8 cellular contexts compared by ENCODE assay signal in genomic region chr4:94621491-94622080, GRCh38.
A peak's percentile ranks its signal among the peaks of the same experiment; 100 is the strongest.
DNase-seq lines count a peak whose midpoint lies in the region; ATAC-seq, FAIRE-seq and TF ChIP-seq lines count a peak whose summit lies in the region.

No MANE protein-coding gene starts in this region.

- H3K27ac ChIP-seq in heart left ventricle: no peak overlapping the region
- H3K27ac ChIP-seq in right cardiac atrium (ENCODE audit: low read length): no peak overlapping the region
- no peak overlapping the region for H3K27ac ChIP-seq in body of pancreas
- H3K27ac ChIP-seq in HepG2 (ENCODE audit: extremely low read length, insufficient read depth, low read length): no peak overlapping the region

- ATAC-seq in heart left ventricle (peak in 1 of 4 donors; percentile 25), right cardiac atrium (no peak), GM21737 (IDR thresholded peaks at IDR 0.05; ENCODE audit: unreplicated experiment) (peak; percentile 69), body of pancreas (peak; percentile 59), HepG2 (peak; percentile 63), GM21381 (IDR thresholded peaks at IDR 0.05; ENCODE audit: unreplicated experiment) (no peak)

- H3K79me2 ChIP-seq in HepG2 (ENCODE audit: insufficient read depth, low read length): no peaks in the 10 kb centered on the region

- no TSS peak for BruUV-seq in HepG2 (replicated peaks; lab: Mats Ljungman, UMichigan)

- POLR2A ChIA-PET in HepG2 (lab: Yijun Ruan, JAX): no interaction called here

- CTCF ChIA-PET in HepG2 (lab: Yijun Ruan, JAX; ENCODE audit: low intra/inter-chr PET ratio, low total read pairs): interaction anchor here (0.9 to 1.4 kb wide), 2 partner anchors 474 to 503 kb away, joined by 5 to 9 read pairs; no protein-coding TSS in a partner anchor

- peaks cover 0 to 14% (median 4%) of the 10 kb centered on the region in 12 donors for H3K4me1 ChIP-seq in heart left ventricle
- H3K4me1 ChIP-seq in right cardiac atrium (ENCODE audit: control insufficient read depth, insufficient read depth, low read length): no peaks in the 10 kb centered on the region
- H3K4me1 ChIP-seq in body of pancreas: no peaks in the 10 kb centered on the region
- H3K4me1 ChIP-seq in HepG2 (ENCODE audit: insufficient read depth, low read length): no peaks in the 10 kb centered on the region

- H3K4me2 ChIP-seq in HepG2 (ENCODE audit: low read depth, low read length): no peak overlapping the region

- H3K9me3 ChIP-seq in heart left ventricle (no peaks in the 10 kb centered on the region), right cardiac atrium (ENCODE audit: control insufficient read depth, low read length) (no peaks in the 10 kb centered on the region), body of pancreas (no peaks in the 10 kb centered on the region), HepG2 (ENCODE audit: low read length) (no peaks in the 10 kb centered on the region)

- DNase-seq in heart left ventricle (no peak), right cardiac atrium (no peak), NAMALWA (ENCODE audit: low spot score) (peak; percentile 66), body of pancreas (peak in 3 of 4 donors; percentile 12 to 19 (median 15)), HepG2 (ENCODE audit: low spot score) (peak; percentile 28), NCI-H128 (lab: John Stamatoyannopoulos, UW; ENCODE audit: unreplicated experiment) (no peak)

- in situ Hi-C loops in HepG2 (cut with HindIII; ENCODE audit: extremely low pct_ligation_motif_present, low pct_unique_long_range_greater_than_20kb): loop anchor here (10.0 kb wide), 1 partner anchor 503 kb away; no protein-coding TSS in a partner anchor

- TF ChIP-seq CTCF in heart left ventricle (IDR thresholded peaks at IDR 0.05) (peak; percentile 63 to 84 (median 76)), body of pancreas (IDR thresholded peaks at IDR 0.05) (peak in 6 of 7 experiments; percentile 70 to 76 (median 74)), HepG2 (CRISPR knock-in tag; IDR thresholded peaks at IDR 0.05) (peak; percentile 64)

- TF ChIP-seq RAD21 in HepG2 (CRISPR knock-in tag; IDR thresholded peaks at IDR 0.05): no peak

- H2AFZ ChIP-seq in HepG2 (ENCODE audit: low read length): no peak overlapping the region

- no peak for TF ChIP-seq POLR2A in heart left ventricle (IDR thresholded peaks at IDR 0.05)
- TF ChIP-seq POLR2A in body of pancreas (IDR thresholded peaks at IDR 0.05): no peak
- TF ChIP-seq POLR2A in HepG2 (IDR thresholded peaks at IDR 0.05; ENCODE audit: insufficient read depth in 1 of 2, low read depth in 2 of 2, low read length in 2 of 2): no peak

- no peak overlapping the region for H3K9ac ChIP-seq in HepG2 (ENCODE audit: insufficient read depth, low read depth, low read length)

- TF ChIP-seq EP300 in HepG2 (IDR thresholded peaks at IDR 0.05; ENCODE audit: low read depth in 2 of 2, low read length in 2 of 2) (no peak), HepG2 (CRISPR knock-in tag; IDR thresholded peaks at IDR 0.05; ENCODE audit: borderline replicate concordance) (no peak)

- H3K27me3 ChIP-seq in heart left ventricle: no peaks in the 10 kb centered on the region
- H3K27me3 ChIP-seq in right cardiac atrium (ENCODE audit: control insufficient read depth, insufficient read depth): no peaks in the 10 kb centered on the region
- no peaks in the 10 kb centered on the region for H3K27me3 ChIP-seq in body of pancreas
- no peaks in the 10 kb centered on the region for H3K27me3 ChIP-seq in HepG2 (ENCODE audit: control insufficient read depth in 1 of 2, insufficient read depth in 2 of 2, low read length in 2 of 2)

- peaks cover 2% of the 10 kb centered on the region; the same call in 1 of the 2 replicates for H4K20me1 ChIP-seq in HepG2 (ENCODE audit: insufficient read depth, low read length)

- peak; percentile 74 for FAIRE-seq in HepG2 (lab: Jason Lieb, UNC)

- intact Hi-C loops in heart left ventricle (cut with DNase I): loop anchor here in 7 of 10 donors (2.0 to 10.0 kb wide), 6 partner anchors 317 to 503 kb away; no protein-coding TSS in a partner anchor
- intact Hi-C loops in right cardiac atrium (cut with DNase I): loop anchor here in 1 of 4 donors (10.0 kb wide), 1 partner anchor 493 kb away; no protein-coding TSS in a partner anchor
- intact Hi-C loops in body of pancreas (cut with DNase I): no loop called here
- intact Hi-C loops in HepG2 (cut with micrococcal nuclease; ENCODE audit: unreplicated experiment): loop anchor here (1.0 to 5.0 kb wide), 4 partner anchors 111 to 504 kb away; partner anchors contain the start of gene BMPR1B

- H3K36me3 ChIP-seq in heart left ventricle: peaks cover 0 to 97% (median 53%) of the 10 kb centered on the region in 9 donors
- H3K36me3 ChIP-seq in body of pancreas (replicated peaks in 1 of 2; ENCODE audit: insufficient read depth in 1 of 2, low read depth in 2 of 2): peaks cover 0 to 3% of the 10 kb centered on the region in 2 donors
- H3K36me3 ChIP-seq in HepG2 (replicated peaks in 1 of 2; ENCODE audit: control insufficient read depth in 1 of 2, insufficient read depth in 2 of 2, low read length in 2 of 2): peaks cover 10 to 26% of the 10 kb centered on the region in 2 experiments; a peak in 4 of 5 replicates

- 42 to 44% (median 42%) methylated on average over 6 of the region's 6 CpGs for WGBS in heart left ventricle, 4 donors
- WGBS in right cardiac atrium: 28% methylated on average over 6 of the region's 6 CpGs
- 17 to 18% methylated on average over 6 of the region's 6 CpGs for WGBS in body of pancreas, 2 donors
- WGBS in HepG2 (ENCODE audit: low lambda C conversion rate): 27% methylated on average over 6 of the region's 6 CpGs

- H3K4me3 ChIP-seq in heart left ventricle (no peak overlapping the region), right cardiac atrium (ENCODE audit: low read length) (no peak overlapping the region), body of pancreas (no peak overlapping the region), HepG2 (replicated peaks in 1 of 3; ENCODE audit: insufficient read depth in 1 of 3, low read depth in 2 of 3, low read length in 3 of 3) (no peak overlapping the region)

TF ChIP-seq in HepG2, 621 proteins besides CTCF, POLR2A, EP300 and RAD21:
- TF ChIP-seq ZNF678 (CRISPR knock-in tag; IDR thresholded peaks at IDR 0.05) (no peak), SMC3 (IDR thresholded peaks at IDR 0.05; ENCODE audit: low read length) (peak; percentile 36; the same call in 1 of the 2 replicates), STAG1 (CRISPR knock-in tag; IDR thresholded peaks at IDR 0.05) (peak; percentile 70), SMAD3 (CRISPR knock-in tag; IDR thresholded peaks at IDR 0.05) (no peak)
- TF ChIP-seq, protein P1, sequence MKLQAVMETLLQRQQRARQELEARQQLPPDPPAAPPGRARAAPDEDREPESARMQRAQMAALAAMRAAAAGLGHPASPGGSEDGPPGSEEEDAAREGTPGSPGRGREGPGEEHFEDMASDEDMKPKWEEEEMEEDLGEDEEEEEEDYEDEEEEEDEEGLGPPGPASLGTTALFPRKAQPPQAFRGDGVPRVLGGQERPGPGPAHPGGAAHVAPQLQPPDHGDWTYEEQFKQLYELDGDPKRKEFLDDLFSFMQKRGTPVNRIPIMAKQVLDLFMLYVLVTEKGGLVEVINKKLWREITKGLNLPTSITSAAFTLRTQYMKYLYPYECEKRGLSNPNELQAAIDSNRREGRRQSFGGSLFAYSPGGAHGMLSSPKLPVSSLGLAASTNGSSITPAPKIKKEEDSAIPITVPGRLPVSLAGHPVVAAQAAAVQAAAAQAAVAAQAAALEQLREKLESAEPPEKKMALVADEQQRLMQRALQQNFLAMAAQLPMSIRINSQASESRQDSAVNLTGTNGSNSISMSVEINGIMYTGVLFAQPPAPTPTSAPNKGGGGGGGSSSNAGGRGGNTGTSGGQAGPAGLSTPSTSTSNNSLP (IDR thresholded peaks at IDR 0.05; ENCODE audit: low read depth, low read length): peak; percentile 67; the same call in 1 of the 2 replicates

Comparison
In these comparisons a context has a peak if more than half of its experiments do, and no peak if none do; other contexts are left out.
1. ATAC-seq: peak in GM21737 (single experiment), body of pancreas (single experiment) and HepG2 (single experiment); none in right cardiac atrium (0 of 2) and GM21381 (single experiment).
2. DNase-seq: peak in NAMALWA (single experiment), body of pancreas (3 of 4) and HepG2 (single experiment); none in heart left ventricle (0 of 5), right cardiac atrium (0 of 3) and NCI-H128 (single experiment).
3. Peak in every context shown above with its lines, with median percentiles within 50 percentile points of each other: CTCF ChIP-seq.